Comparison of ENCODE assay signal across 8 cellular contexts in the genomic region with DNA sequence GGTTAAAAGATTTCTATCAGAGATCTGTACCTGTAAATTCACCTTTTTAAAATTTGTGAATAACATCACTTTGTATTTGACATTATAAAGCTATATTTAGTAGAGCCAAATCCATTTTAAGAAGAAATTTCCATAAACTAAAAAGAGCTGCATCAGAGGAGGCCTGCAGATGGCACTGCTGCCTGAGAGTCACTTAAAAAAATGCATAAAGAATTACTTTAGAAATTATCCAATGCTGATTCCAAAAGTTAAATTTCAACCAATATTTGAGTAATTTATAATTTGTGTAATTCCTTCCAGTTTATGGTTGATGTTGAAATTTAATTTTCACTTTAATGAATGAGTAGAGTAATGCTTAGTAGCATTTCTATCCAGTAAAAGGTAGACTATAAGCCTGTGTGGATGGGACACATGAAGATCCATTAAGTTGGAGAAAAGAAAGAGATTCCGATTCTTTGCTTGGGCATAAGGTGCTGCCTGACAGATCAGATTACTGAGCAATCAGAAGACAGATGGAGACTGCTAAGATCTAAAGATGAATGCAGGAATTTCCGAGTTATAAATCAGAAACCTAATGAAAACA. TPM values are rescaled to one million over a fixed set of nuclear protein-coding genes. Genes with fewer than 3 reads are reported as not detected.
DNase-seq lines count a peak whose midpoint lies in the region; ATAC-seq, FAIRE-seq and TF ChIP-seq lines count a peak whose summit lies in the region.

No MANE protein-coding gene starts in this region.

- peak; percentile 62 to 64 for TF ChIP-seq RAD21 in K562 (CRISPR knock-in tag; conservative IDR thresholded peaks at IDR 0.05 in 1 of 2, IDR thresholded peaks at IDR 0.05 in 1 of 2)

- H3K27ac ChIP-seq in Karpas-422 (ENCODE audit: low read length) (no peak overlapping the region), K562 (ENCODE audit: extremely low read depth, low read depth, low read length) (no peak overlapping the region), lower lobe of right lung (no peak overlapping the region), suprapubic skin (no peak overlapping the region)

- POLR2A ChIA-PET in K562 (lab: Yijun Ruan, JAX), result no interaction called here

- FAIRE-seq in K562 (lab: Jason Lieb, UNC), result peak; percentile 48

- no peaks in the 10 kb centered on the region for H3K27me3 Mint-ChIP-seq in CD14-positive monocyte (ENCODE audit: low read depth in 3 of 3)

- no peak for DNase-seq in CD14-positive monocyte (ENCODE audit: low spot score)
- peak; percentile 59 for DNase-seq in Karpas-422
- peak in 1 of 4 experiments; percentile 17 for DNase-seq in K562 (ENCODE audit: extremely low read depth in 1 of 4, low spot score in 3 of 4)
- DNase-seq in lower lobe of right lung, result no peak
- no peak for DNase-seq in suprapubic skin (ENCODE audit: low spot score in 2 of 2)

- H3K79me2 ChIP-seq in Karpas-422 (ENCODE audit: low read length) (no peaks in the 10 kb centered on the region), K562 (ENCODE audit: control insufficient read depth, insufficient read depth, low read length) (no peaks in the 10 kb centered on the region)

- in situ Hi-C loops in K562 (cut with MboI), result loop anchor here (25.0 kb wide), 2 partner anchors 933 to 1267 kb away; no protein-coding TSS in a partner anchor

- ATAC-seq in K562, result peak; percentile 66; the same call in 2 of the 3 replicates
- ATAC-seq in lower lobe of right lung, result no peak
- no peak for ATAC-seq in HG03342 (IDR thresholded peaks at IDR 0.05; ENCODE audit: unreplicated experiment)
- no peak for ATAC-seq in HG03025 (IDR thresholded peaks at IDR 0.05; ENCODE audit: low FRiP score, unreplicated experiment)
- ATAC-seq in HG03039 (IDR thresholded peaks at IDR 0.05; ENCODE audit: unreplicated experiment), result no peak

- H3K9me2 ChIP-seq in Karpas-422 (replicated peaks; ENCODE audit: insufficient read depth, low read length), result no peaks in the 10 kb centered on the region

- H4K20me1 ChIP-seq in Karpas-422 (ENCODE audit: insufficient read depth, low read depth, low read length) (no peaks in the 10 kb centered on the region), K562 (replicated peaks; ENCODE audit: control insufficient read depth, insufficient read depth, low read length) (no peaks in the 10 kb centered on the region)

- no peak for TF ChIP-seq POLR2A in K562 (conservative IDR thresholded peaks at IDR 0.05)
- no peak for TF ChIP-seq POLR2A in suprapubic skin (IDR thresholded peaks at IDR 0.05)

- H3K36me3 Mint-ChIP-seq in CD14-positive monocyte, result peaks cover 8 to 10% of the 10 kb centered on the region in 2 donors

- H3K4me2 ChIP-seq in Karpas-422 (ENCODE audit: low read depth, low read length, poor library complexity, severe bottlenecking) (no peak overlapping the region), K562 (ENCODE audit: insufficient read depth, low read length) (no peak overlapping the region)

- TF ChIP-seq EP300 in K562 (IDR thresholded peaks at IDR 0.05; ENCODE audit: low read length) (no peak), suprapubic skin (IDR thresholded peaks at IDR 0.05) (no peak)

- no peaks in the 10 kb centered on the region for H3K9me1 ChIP-seq in K562 (ENCODE audit: control insufficient read depth, insufficient read depth, low read length)

- 17% methylated on average over 2 of the region's 2 CpGs for WGBS in K562 (ENCODE audit: insufficient coverage, low coverage, missing lambda C conversion rate)
- WGBS in suprapubic skin, result 78% methylated on average over 2 of the region's 2 CpGs

- no TSS peak for BruUV-seq in K562 (replicated peaks; lab: Mats Ljungman, UMichigan)

- H3K27ac Mint-ChIP-seq in CD14-positive monocyte, result no peak overlapping the region

- H3K4me3 ChIP-seq in Karpas-422 (ENCODE audit: low read length) (no peak overlapping the region), K562 (no peak overlapping the region), lower lobe of right lung (no peak overlapping the region), suprapubic skin (no peak overlapping the region)

- H3K9ac ChIP-seq in Karpas-422 (ENCODE audit: low read length), result no peak overlapping the region
- no peak overlapping the region for H3K9ac ChIP-seq in K562 (ENCODE audit: insufficient read depth in 1 of 2, low read depth in 2 of 2, low read length in 2 of 2)

- no peaks in the 10 kb centered on the region for H3K9me3 Mint-ChIP-seq in CD14-positive monocyte

- H3K4me1 Mint-ChIP-seq in CD14-positive monocyte, result no peaks in the 10 kb centered on the region

- H3K27me3 ChIP-seq in Karpas-422 (ENCODE audit: low read length) (no peaks in the 10 kb centered on the region), K562 (ENCODE audit: control insufficient read depth in 2 of 2, insufficient read depth in 2 of 2, low read length in 2 of 2) (no peaks in the 10 kb centered on the region), lower lobe of right lung (ENCODE audit: low read depth) (no peaks in the 10 kb centered on the region), suprapubic skin (no peaks in the 10 kb centered on the region)

- H2AFZ ChIP-seq in Karpas-422 (ENCODE audit: low read length) (no peak overlapping the region), K562 (ENCODE audit: low read depth, low read length) (no peak overlapping the region)

- CTCF ChIA-PET in K562 (lab: Yijun Ruan, JAX; ENCODE audit: low intra/inter-chr PET ratio), result interaction anchor here (1.5 kb wide), 1 partner anchor 1267 kb away, joined by 5 read pairs; no protein-coding TSS in a partner anchor

- no peak overlapping the region for H3K4me3 Mint-ChIP-seq in CD14-positive monocyte

- no peaks in the 10 kb centered on the region; the same call in 1 of the 2 replicates for H3K36me3 ChIP-seq in Karpas-422 (ENCODE audit: insufficient read depth, low read length)
- H3K36me3 ChIP-seq in K562 (ENCODE audit: control insufficient read depth, insufficient read depth, low read length), result no peaks in the 10 kb centered on the region
- no peaks in the 10 kb centered on the region for H3K36me3 ChIP-seq in lower lobe of right lung
- no peaks in the 10 kb centered on the region for H3K36me3 ChIP-seq in suprapubic skin

- TF ChIP-seq CTCF in CD14-positive monocyte (IDR thresholded peaks at IDR 0.05) (peak; percentile 16), K562 (IDR thresholded peaks at IDR 0.05 in 2 of 3, conservative IDR thresholded peaks at IDR 0.05 in 1 of 3; ENCODE audit: insufficient read depth in 2 of 3, low read depth in 1 of 3, low read length in 3 of 3) (peak; percentile 16 to 70 (median 47); a peak in 4 of 6 replicates), lower lobe of right lung (IDR thresholded peaks at IDR 0.05) (peak; percentile 38), suprapubic skin (IDR thresholded peaks at IDR 0.05) (peak in 1 of 2 donors; percentile 37)

- H3K9me3 ChIP-seq in Karpas-422 (ENCODE audit: low read length) (no peaks in the 10 kb centered on the region), K562 (replicated peaks; ENCODE audit: control insufficient read depth, insufficient read depth, low read depth, low read length) (no peaks in the 10 kb centered on the region), lower lobe of right lung (no peaks in the 10 kb centered on the region), suprapubic skin (no peaks in the 10 kb centered on the region)

- intact Hi-C loops in CD14-positive monocyte (cut with micrococcal nuclease), result no loop called here
- intact Hi-C loops in K562 (cut with micrococcal nuclease), result loop anchor here (2.0 to 5.0 kb wide), 2 partner anchors 122 to 1266 kb away; no protein-coding TSS in a partner anchor
- intact Hi-C loops in lower lobe of right lung (cut with DNase I), result no loop called here

- peaks cover 8% of the 10 kb centered on the region for H3K4me1 ChIP-seq in Karpas-422 (ENCODE audit: low read length)
- H3K4me1 ChIP-seq in K562 (replicated peaks in 1 of 2; ENCODE audit: control insufficient read depth in 2 of 2, insufficient read depth in 2 of 2, low read length in 2 of 2), result no peaks in the 10 kb centered on the region
- no peaks in the 10 kb centered on the region for H3K4me1 ChIP-seq in lower lobe of right lung
- no peaks in the 10 kb centered on the region for H3K4me1 ChIP-seq in suprapubic skin

RNA-seq across cellular contexts. Expression of gene RPE65, which starts 20.7 kb away (rescaled TPM):
- not detected for polyA plus RNA-seq in CD14-positive monocyte
- not detected in 2 replicates for total RNA-seq in Karpas-422 (2014; rRNA removed; shearing (Covaris generic); ENCODE audit: low replicate concordance)
- total RNA-seq in K562 (2011; cell fraction: chromatin; rRNA removed; ENCODE audit: low replicate concordance), result not detected in 2 replicates
- total RNA-seq in K562 (2011; cell fraction: nucleolus; rRNA removed), result not detected in 2 replicates
- not detected in 2 replicates for total RNA-seq in K562 (2011; cell fraction: nucleoplasm; rRNA removed)
- not detected in 2 replicates for total RNA-seq in K562 (2014; rRNA removed)
- total RNA-seq in K562 (2014; rRNA removed; fragmentation: Illumina TruSeq; extraction: Trizol), result not detected in 2 replicates
- not detected in 2 replicates for total RNA-seq in K562 (2015; rRNA removed; fragmentation: Illumina TruSeq; extraction: Trizol)
- not detected in 2 replicates for total RNA-seq in K562 (2021)
- not detected in 2 replicates for polyA plus RNA-seq in K562 (2011; rRNA removed)
- not detected in 2 replicates for polyA plus RNA-seq in K562 (2011; cell fraction: cytosol; rRNA removed)
- not detected in 2 replicates for polyA plus RNA-seq in K562 (2011; cell fraction: nucleus; rRNA removed)
- polyA plus RNA-seq in K562 (2012), result not detected in 2 replicates
- polyA plus RNA-seq in K562 (2014; fragmentation: Illumina TruSeq; extraction: Trizol), result not detected in 2 replicates
- polyA plus RNA-seq in K562 (2014; fragmentation: Nextera tagmentation; extraction: Ambion mirVana), result under 1 TPM in 1 of 2 experiments, not detected in 1; 0.14 TPM
- not detected in 2 replicates for polyA plus RNA-seq in K562 (2014; rRNA removed)
- polyA minus RNA-seq in K562 (2011; rRNA and poly(A)+ RNA removed), result not detected in 2 replicates
- not detected in 2 replicates for polyA minus RNA-seq in K562 (2011; cell fraction: cytosol; rRNA and poly(A)+ RNA removed)
- polyA minus RNA-seq in K562 (2011; cell fraction: nucleus; rRNA and poly(A)+ RNA removed), result not detected in 2 replicates
- not detected for total RNA-seq in lower lobe of right lung
- not detected for total RNA-seq in suprapubic skin

RNA-seq across cellular contexts. Expression of gene DEPDC1, which starts 26.4 kb away (rescaled TPM):
- polyA plus RNA-seq in CD14-positive monocyte, result under 1 TPM; 0.04 to 0.24 TPM
- 13.3 and 36.6 TPM in 2 replicates for total RNA-seq in Karpas-422 (2014; rRNA removed; shearing (Covaris generic); ENCODE audit: low replicate concordance)
- total RNA-seq in K562 (2011; cell fraction: chromatin; rRNA removed; ENCODE audit: low replicate concordance), result 6.6 and 54.0 TPM in 2 replicates
- total RNA-seq in K562 (2011; cell fraction: nucleolus; rRNA removed), result 3.8 and 6.1 TPM in 2 replicates
- 10.5 and 16.3 TPM in 2 replicates for total RNA-seq in K562 (2011; cell fraction: nucleoplasm; rRNA removed)
- 13.3 and 17.8 TPM in 2 replicates for total RNA-seq in K562 (2014; rRNA removed)
- total RNA-seq in K562 (2014; rRNA removed; fragmentation: Illumina TruSeq; extraction: Trizol), result 28.3 and 35.2 TPM in 2 replicates
- 19.3 and 22.8 TPM in 2 replicates for total RNA-seq in K562 (2015; rRNA removed; fragmentation: Illumina TruSeq; extraction: Trizol)
- total RNA-seq in K562 (2021), result 24.0 and 25.2 TPM in 2 replicates
- polyA plus RNA-seq in K562 (2011; rRNA removed), result 15.2 and 16.6 TPM in 2 replicates
- 1.9 and 5.7 TPM in 2 replicates for polyA plus RNA-seq in K562 (2011; cell fraction: cytosol; rRNA removed)
- polyA plus RNA-seq in K562 (2011; cell fraction: nucleus; rRNA removed), result 11.2 and 18.3 TPM in 2 replicates
- 11.6 and 14.9 TPM in 2 replicates for polyA plus RNA-seq in K562 (2012)
- polyA plus RNA-seq in K562 (2014; fragmentation: Illumina TruSeq; extraction: Trizol), result 20.4 and 25.7 TPM in 2 replicates
- 10 to 100 TPM in 1 of 2 experiments, 1 to 10 TPM in 1; 9.9 to 14.3 TPM for polyA plus RNA-seq in K562 (2014; fragmentation: Nextera tagmentation; extraction: Ambion mirVana)
- polyA plus RNA-seq in K562 (2014; rRNA removed), result 9.4 and 12.1 TPM in 2 replicates
- 27.3 and 31.7 TPM in 2 replicates for polyA minus RNA-seq in K562 (2011; rRNA and poly(A)+ RNA removed)
- 17.5 and 17.8 TPM in 2 replicates for polyA minus RNA-seq in K562 (2011; cell fraction: cytosol; rRNA and poly(A)+ RNA removed)
- polyA minus RNA-seq in K562 (2011; cell fraction: nucleus; rRNA and poly(A)+ RNA removed), result 14.1 and 29.9 TPM in 2 replicates
- total RNA-seq in lower lobe of right lung, result 1.2 TPM
- 1 to 10 TPM in 3 of 4 donors, under 1 TPM in 1; 0.72 to 9.5 (median 4.6) TPM for total RNA-seq in suprapubic skin
